2 cellular contexts compared by ENCODE assay signal in the genomic region with DNA sequence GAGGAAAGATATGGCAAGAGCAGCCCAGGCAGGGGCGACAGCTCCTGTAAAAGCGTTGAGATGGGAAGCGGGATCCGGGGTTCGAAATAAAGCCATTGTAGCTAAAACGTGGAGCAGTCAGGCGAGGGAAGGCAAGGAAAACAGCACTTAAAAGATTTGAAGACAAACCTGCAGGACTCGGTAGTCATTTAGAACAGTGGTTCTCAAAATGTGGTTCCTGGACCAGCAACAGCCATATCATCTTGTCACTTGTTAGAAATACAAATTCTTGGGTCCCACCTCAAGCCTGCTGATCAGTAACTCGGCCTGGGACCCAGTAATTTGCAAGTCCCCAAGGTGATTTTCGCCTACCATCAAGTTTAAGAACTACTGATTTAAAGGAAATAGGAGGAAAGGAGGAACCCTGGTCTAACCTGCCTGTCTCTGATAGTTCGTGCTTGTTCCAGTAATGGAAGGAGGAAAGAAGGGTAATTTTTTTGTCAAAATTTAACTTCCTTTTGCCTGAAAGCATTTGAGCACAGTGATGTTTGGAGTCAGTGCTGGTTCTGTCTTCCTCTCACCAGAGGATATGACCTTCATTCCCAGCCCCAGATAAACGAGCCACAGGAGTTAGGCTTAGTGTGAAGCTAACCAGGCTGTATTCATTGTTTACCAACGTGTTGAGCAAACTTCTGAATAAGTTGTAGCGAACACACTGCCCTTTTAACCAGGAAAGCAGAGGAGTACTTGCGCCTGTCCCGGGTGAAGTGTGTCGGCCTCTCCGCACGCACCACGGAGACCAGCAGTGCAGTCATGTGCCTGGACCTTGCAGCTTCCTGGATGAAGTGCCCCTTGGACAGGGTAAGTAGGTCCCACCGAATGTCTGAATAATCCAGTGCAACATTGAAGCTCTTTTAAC.
A peak's percentile ranks its signal among the peaks of the same experiment; 100 is the strongest.
TF ChIP-seq lines count a peak whose summit lies in the region.

No MANE protein-coding gene starts in this region.

TF ChIP-seq in GM12878, 131 proteins besides CTCF, POLR2A, EP300 and RAD21:
- TF ChIP-seq SMAD5 (IDR thresholded peaks at IDR 0.05; ENCODE audit: low read depth) (no peak), NBN (IDR thresholded peaks at IDR 0.05) (0 out of 2 replicates have a peak, but pooled peaks have one; percentile 24), JUND (IDR thresholded peaks at IDR 0.05; ENCODE audit: low read depth, low read length) (no peak), BHLHE40 (IDR thresholded peaks at IDR 0.05; ENCODE audit: borderline replicate concordance in 1 of 2, low read depth in 2 of 2, low read length in 1 of 2) (peak in 1 of 2 experiments; percentile 25; a peak in 1 of 4 replicates), TCF7 (IDR thresholded peaks at IDR 0.05; ENCODE audit: borderline replicate concordance) (0 out of 2 replicates have a peak, but pooled peaks have one; percentile 23)
- TF ChIP-seq, protein P1, sequence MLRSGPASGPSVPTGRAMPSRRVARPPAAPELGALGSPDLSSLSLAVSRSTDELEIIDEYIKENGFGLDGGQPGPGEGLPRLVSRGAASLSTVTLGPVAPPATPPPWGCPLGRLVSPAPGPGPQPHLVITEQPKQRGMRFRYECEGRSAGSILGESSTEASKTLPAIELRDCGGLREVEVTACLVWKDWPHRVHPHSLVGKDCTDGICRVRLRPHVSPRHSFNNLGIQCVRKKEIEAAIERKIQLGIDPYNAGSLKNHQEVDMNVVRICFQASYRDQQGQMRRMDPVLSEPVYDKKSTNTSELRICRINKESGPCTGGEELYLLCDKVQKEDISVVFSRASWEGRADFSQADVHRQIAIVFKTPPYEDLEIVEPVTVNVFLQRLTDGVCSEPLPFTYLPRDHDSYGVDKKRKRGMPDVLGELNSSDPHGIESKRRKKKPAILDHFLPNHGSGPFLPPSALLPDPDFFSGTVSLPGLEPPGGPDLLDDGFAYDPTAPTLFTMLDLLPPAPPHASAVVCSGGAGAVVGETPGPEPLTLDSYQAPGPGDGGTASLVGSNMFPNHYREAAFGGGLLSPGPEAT (IDR thresholded peaks at IDR 0.05; ENCODE audit: low read depth): 0 out of 2 replicates have a peak, but pooled peaks have one; percentile 12

TF ChIP-seq in liver, 16 proteins besides CTCF, POLR2A, EP300 and RAD21:
- peak; percentile 23 for TF ChIP-seq SP1 (IDR thresholded peaks at IDR 0.05)
- TF ChIP-seq, protein P2, sequence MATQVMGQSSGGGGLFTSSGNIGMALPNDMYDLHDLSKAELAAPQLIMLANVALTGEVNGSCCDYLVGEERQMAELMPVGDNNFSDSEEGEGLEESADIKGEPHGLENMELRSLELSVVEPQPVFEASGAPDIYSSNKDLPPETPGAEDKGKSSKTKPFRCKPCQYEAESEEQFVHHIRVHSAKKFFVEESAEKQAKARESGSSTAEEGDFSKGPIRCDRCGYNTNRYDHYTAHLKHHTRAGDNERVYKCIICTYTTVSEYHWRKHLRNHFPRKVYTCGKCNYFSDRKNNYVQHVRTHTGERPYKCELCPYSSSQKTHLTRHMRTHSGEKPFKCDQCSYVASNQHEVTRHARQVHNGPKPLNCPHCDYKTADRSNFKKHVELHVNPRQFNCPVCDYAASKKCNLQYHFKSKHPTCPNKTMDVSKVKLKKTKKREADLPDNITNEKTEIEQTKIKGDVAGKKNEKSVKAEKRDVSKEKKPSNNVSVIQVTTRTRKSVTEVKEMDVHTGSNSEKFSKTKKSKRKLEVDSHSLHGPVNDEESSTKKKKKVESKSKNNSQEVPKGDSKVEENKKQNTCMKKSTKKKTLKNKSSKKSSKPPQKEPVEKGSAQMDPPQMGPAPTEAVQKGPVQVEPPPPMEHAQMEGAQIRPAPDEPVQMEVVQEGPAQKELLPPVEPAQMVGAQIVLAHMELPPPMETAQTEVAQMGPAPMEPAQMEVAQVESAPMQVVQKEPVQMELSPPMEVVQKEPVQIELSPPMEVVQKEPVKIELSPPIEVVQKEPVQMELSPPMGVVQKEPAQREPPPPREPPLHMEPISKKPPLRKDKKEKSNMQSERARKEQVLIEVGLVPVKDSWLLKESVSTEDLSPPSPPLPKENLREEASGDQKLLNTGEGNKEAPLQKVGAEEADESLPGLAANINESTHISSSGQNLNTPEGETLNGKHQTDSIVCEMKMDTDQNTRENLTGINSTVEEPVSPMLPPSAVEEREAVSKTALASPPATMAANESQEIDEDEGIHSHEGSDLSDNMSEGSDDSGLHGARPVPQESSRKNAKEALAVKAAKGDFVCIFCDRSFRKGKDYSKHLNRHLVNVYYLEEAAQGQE (IDR thresholded peaks at IDR 0.05): no peak
- TF ChIP-seq EGR1 (IDR thresholded peaks at IDR 0.05; ENCODE audit: low read depth in 2 of 2): no peak
